In genomic region chr17:7559307-7560171, GRCh38 we compare ENCODE assay signal across 9 cellular contexts. TPM values are rescaled to one million over a fixed set of nuclear protein-coding genes. Genes with fewer than 3 reads are reported as not detected.
DNase-seq lines count a peak whose midpoint lies in the region; ATAC-seq and TF ChIP-seq lines count a peak whose summit lies in the region.
"Had no signal": no experiment of that assay in that cellular context is flagged by ENCODE, and none has a peak within 500 bp of the region (broad histone marks: within the 10 kb centered on the region; RNA-seq: fewer than 3 reads in every experiment).

No MANE protein-coding gene starts in this region.

- TF ChIP-seq POLR2A in vagina (IDR thresholded peaks at IDR 0.05) = no peak

- peak overlapping the region; percentile 45 for H3K4me3 Mint-ChIP-seq in natural killer cell treated with Interleukin-12 subunit alpha and Interleukin-12 subunit beta and Interleukin-15 and Interleukin-18, amount 100 ng/mL, for 72 hours
- no peak overlapping the region for H3K4me3 Mint-ChIP-seq in natural killer cell
- peak overlapping the region; percentile 81 for H3K4me3 Mint-ChIP-seq in MCF 10A (ENCODE audit: unreplicated experiment)
- no peak overlapping the region for H3K4me3 Mint-ChIP-seq in Caco-2 (ENCODE audit: unreplicated experiment)

- H3K27me3 ChIP-seq in mucosa of rectum (ENCODE audit: control insufficient read depth in 2 of 2, insufficient read depth in 2 of 2, low read length in 2 of 2) = no peaks in the 10 kb centered on the region
- no peaks in the 10 kb centered on the region for H3K27me3 ChIP-seq in vagina
- H3K27me3 ChIP-seq in Caco-2 (replicated peaks; ENCODE audit: control insufficient read depth, insufficient read depth, low read length) = no peaks in the 10 kb centered on the region

- CTCF ChIA-PET in MCF 10A (lab: Yijun Ruan, JAX) = interaction anchor here (0.7 to 7.1 kb wide), 31 partner anchors 10 to 519 kb away, joined by 3 to 123 read pairs (median 6); partner anchors contain the start of genes CD68, CHRNB1, TMEM102 and TMEM95
- CTCF ChIA-PET in Caco-2 (lab: Charles Lee) = interaction anchor here (0.7 to 1.6 kb wide), 2 partner anchors 122 to 123 kb away, joined by 3 to 21 read pairs; partner anchors contain the start of gene TMEM102

- H3K9me3 ChIP-seq in mucosa of rectum (ENCODE audit: control insufficient read depth in 2 of 2, low read length in 2 of 2) (no peaks in the 10 kb centered on the region), vagina (no peaks in the 10 kb centered on the region), Caco-2 (no peaks in the 10 kb centered on the region)

- POLR2A ChIA-PET in MCF 10A (lab: Yijun Ruan, JAX) = interaction anchor here (0.5 to 6.0 kb wide), 33 partner anchors 10 to 326 kb away, joined by 3 to 71 read pairs (median 7); partner anchors contain the start of genes CD68, MPDU1, POLR2A and SOX15
- POLR2A ChIA-PET in Caco-2 (lab: Charles Lee) = no interaction called here

- peak overlapping the region; percentile 84 to 88 for H3K27ac Mint-ChIP-seq in natural killer cell treated with Interleukin-12 subunit alpha and Interleukin-12 subunit beta and Interleukin-15 and Interleukin-18, amount 100 ng/mL, for 72 hours
- H3K27ac Mint-ChIP-seq in natural killer cell (peak overlapping the region in 1 of 2 donors; percentile 99), MCF 10A (ENCODE audit: low read depth, unreplicated experiment) (peak overlapping the region; percentile 91), Caco-2 (ENCODE audit: unreplicated experiment) (no peak overlapping the region)

- H3K9me3 Mint-ChIP-seq in natural killer cell treated with Interleukin-12 subunit alpha and Interleukin-12 subunit beta and Interleukin-15 and Interleukin-18, amount 100 ng/mL, for 72 hours = no peaks in the 10 kb centered on the region
- H3K9me3 Mint-ChIP-seq in natural killer cell (no peaks in the 10 kb centered on the region), MCF 10A (ENCODE audit: unreplicated experiment) (no peaks in the 10 kb centered on the region), Caco-2 (ENCODE audit: unreplicated experiment) (no peaks in the 10 kb centered on the region)

- H3K36me3 ChIP-seq in mucosa of rectum (ENCODE audit: control insufficient read depth in 2 of 2, insufficient read depth in 2 of 2, low read length in 2 of 2) (peaks cover 3 to 4% of the 10 kb centered on the region in 2 donors), vagina (peaks cover 0 to 13% of the 10 kb centered on the region in 2 donors), Caco-2 (ENCODE audit: control insufficient read depth, insufficient read depth, low read length) (no peaks in the 10 kb centered on the region)

- TF ChIP-seq CTCF in natural killer cell (IDR thresholded peaks at IDR 0.05) (no peak), MCF 10A (IDR thresholded peaks at IDR 0.05; ENCODE audit: unreplicated experiment) (no peak), vagina (IDR thresholded peaks at IDR 0.05) (no peak), Caco-2 (IDR thresholded peaks at IDR 0.05; ENCODE audit: insufficient read depth in 1 of 2, low read depth in 1 of 2, low read length in 1 of 2, severe bottlenecking in 1 of 2, unreplicated experiment in 1 of 2) (no peak)

- H3K4me1 ChIP-seq in mucosa of rectum (ENCODE audit: control insufficient read depth in 2 of 2, insufficient read depth in 2 of 2, low read length in 2 of 2) (peaks cover 57 to 59% of the 10 kb centered on the region in 2 donors), vagina (peaks cover 69% of the 10 kb centered on the region), Caco-2 (peaks cover 4% of the 10 kb centered on the region; the same call in 1 of the 2 replicates)

- H3K4me3 ChIP-seq in mucosa of rectum (ENCODE audit: low read length in 2 of 2) = peak overlapping the region; percentile 69 to 85
- H3K4me3 ChIP-seq in vagina = peak overlapping the region; percentile 70 to 82
- H3K4me3 ChIP-seq in Caco-2 (ENCODE audit: low read depth, low read length) = no peak overlapping the region

- BruUV-seq in MCF 10A (replicated peaks; lab: Mats Ljungman, UMichigan) (no TSS peak), Caco-2 (replicated peaks; lab: Mats Ljungman, UMichigan) (no TSS peak)

- peak overlapping the region; percentile 98 to 99 for H3K27ac ChIP-seq in mucosa of rectum (ENCODE audit: low read depth in 2 of 2, low read length in 2 of 2)
- peak overlapping the region; percentile 88 for H3K27ac ChIP-seq in vagina

- H3K4me1 Mint-ChIP-seq in natural killer cell treated with Interleukin-12 subunit alpha and Interleukin-12 subunit beta and Interleukin-15 and Interleukin-18, amount 100 ng/mL, for 72 hours (ENCODE audit: low read depth in 2 of 2) = peaks cover 41 to 49% of the 10 kb centered on the region in 2 donors
- H3K4me1 Mint-ChIP-seq in natural killer cell = peaks cover 30 to 46% of the 10 kb centered on the region in 2 donors
- H3K4me1 Mint-ChIP-seq in MCF 10A (ENCODE audit: insufficient read depth, unreplicated experiment) = peaks cover 42% of the 10 kb centered on the region
- peaks cover 7% of the 10 kb centered on the region for H3K4me1 Mint-ChIP-seq in Caco-2 (ENCODE audit: low read depth, unreplicated experiment)

- no peaks in the 10 kb centered on the region for H3K27me3 Mint-ChIP-seq in natural killer cell treated with Interleukin-12 subunit alpha and Interleukin-12 subunit beta and Interleukin-15 and Interleukin-18, amount 100 ng/mL, for 72 hours
- H3K27me3 Mint-ChIP-seq in natural killer cell (ENCODE audit: low read depth in 2 of 2) = no peaks in the 10 kb centered on the region
- H3K27me3 Mint-ChIP-seq in MCF 10A (ENCODE audit: insufficient read depth, unreplicated experiment) = no peaks in the 10 kb centered on the region
- no peaks in the 10 kb centered on the region for H3K27me3 Mint-ChIP-seq in Caco-2 (ENCODE audit: insufficient read depth, unreplicated experiment)

- ATAC-seq in natural killer cell treated with Interleukin-12 subunit alpha and Interleukin-12 subunit beta and Interleukin-15 and Interleukin-18, amount 100 ng/mL, for 72 hours = no peak
- ATAC-seq in natural killer cell = no peak
- no peak for ATAC-seq in HG02610 (IDR thresholded peaks at IDR 0.05; ENCODE audit: unreplicated experiment)

- no peaks in the 10 kb centered on the region for H3K36me3 Mint-ChIP-seq in natural killer cell treated with Interleukin-12 subunit alpha and Interleukin-12 subunit beta and Interleukin-15 and Interleukin-18, amount 100 ng/mL, for 72 hours
- H3K36me3 Mint-ChIP-seq in natural killer cell (no peaks in the 10 kb centered on the region), MCF 10A (ENCODE audit: insufficient read depth, unreplicated experiment) (peaks cover 17% of the 10 kb centered on the region), Caco-2 (ENCODE audit: insufficient read depth, unreplicated experiment) (peaks cover 28% of the 10 kb centered on the region)

- DNase-seq in natural killer cell treated with Interleukin-12 subunit alpha and Interleukin-12 subunit beta and Interleukin-15 and Interleukin-18, amount 100 ng/mL, for 72 hours (ENCODE audit: low spot score) = no peak
- DNase-seq in natural killer cell (no peak), MCF 10A (ENCODE audit: unreplicated experiment) (peak; percentile 75), vagina (ENCODE audit: extremely low spot score in 2 of 2) (peak in 1 of 2 donors; percentile 83), Caco-2 (no peak), dedifferentiated amniotic fluid mesenchymal stem cell (ENCODE audit: extremely low spot score) (no peak)
- DNase-seq: NCI-H1436 had no signal

- intact Hi-C loops in natural killer cell (cut with micrococcal nuclease) = loop anchor here (2.0 to 5.0 kb wide), 4 partner anchors 37 to 307 kb away; partner anchors contain the start of genes CTDNEP1, ELP5, POLR2A and TMEM102
- intact Hi-C loops in MCF 10A (cut with micrococcal nuclease) = no loop called here
- intact Hi-C loops in vagina (cut with DNase I) = loop anchor here (5.0 to 10.0 kb wide), 4 partner anchors 42 to 305 kb away; partner anchors contain the start of genes CTDNEP1, ELP5, FGF11 and KCTD11
- intact Hi-C loops in Caco-2 (cut with micrococcal nuclease; ENCODE audit: unreplicated experiment) = loop anchor here (2.0 kb wide), 1 partner anchor 203 kb away; no protein-coding TSS in a partner anchor

- H3K9ac ChIP-seq in mucosa of rectum (ENCODE audit: low read depth in 1 of 2, low read length in 2 of 2) = peak overlapping the region; percentile 77 to 94

RNA-seq across cellular contexts. Expression of gene TNFSF13, which starts 1.0 kb away (rescaled TPM):
- total RNA-seq in natural killer cell treated with Interleukin-12 subunit alpha and Interleukin-12 subunit beta and Interleukin-15 and Interleukin-18, amount 100 ng/mL, for 72 hours = 1 to 10 TPM; 3.1 to 6.8 TPM
- 10 to 100 TPM in 1 of 3 donors, 1 to 10 TPM in 2; 2.7 to 11.1 (median 2.7) TPM for total RNA-seq in natural killer cell
- 6.3 and 10.8 TPM in 2 replicates for total RNA-seq in MCF 10A (2022)
- 20.1 TPM for total RNA-seq in vagina
- 0.20 TPM in 1 of 2 replicates, not detected in the other for total RNA-seq in Caco-2 (2022)

RNA-seq across cellular contexts. Expression of gene SENP3, which starts 2.2 kb away (rescaled TPM):
- 10 to 100 TPM; 56.2 to 90.1 TPM for total RNA-seq in natural killer cell treated with Interleukin-12 subunit alpha and Interleukin-12 subunit beta and Interleukin-15 and Interleukin-18, amount 100 ng/mL, for 72 hours
- total RNA-seq in natural killer cell (10 to 100 TPM; 36.9 to 42.3 (median 39.1) TPM), MCF 10A (2022) (66.9 and 67.3 TPM in 2 replicates), vagina (60.2 TPM), Caco-2 (2022) (29.2 and 30.2 TPM in 2 replicates)

RNA-seq across cellular contexts. Expression of gene TNFSF12, which starts 10.7 kb away (rescaled TPM):
- total RNA-seq in natural killer cell treated with Interleukin-12 subunit alpha and Interleukin-12 subunit beta and Interleukin-15 and Interleukin-18, amount 100 ng/mL, for 72 hours = 10 to 100 TPM; 54.9 to 69.3 TPM
- total RNA-seq in natural killer cell = 10 to 100 TPM; 49.1 to 62.6 (median 60.3) TPM
- 3.5 and 3.9 TPM in 2 replicates for total RNA-seq in MCF 10A (2022)
- total RNA-seq in vagina = 60.6 TPM
- total RNA-seq in Caco-2 (2022) = not detected in 2 replicates

RNA-seq across cellular contexts. Expression of gene CD68, which starts 19.9 kb away (rescaled TPM):
- total RNA-seq in natural killer cell treated with Interleukin-12 subunit alpha and Interleukin-12 subunit beta and Interleukin-15 and Interleukin-18, amount 100 ng/mL, for 72 hours = 10 to 100 TPM; 20.8 to 51.1 TPM
- total RNA-seq in natural killer cell (10 to 100 TPM in 2 of 3 donors, 1 to 10 TPM in 1; 1.4 to 24.7 (median 13.0) TPM), MCF 10A (2022) (6.9 and 10.6 TPM in 2 replicates), vagina (40.0 TPM), Caco-2 (2022) (1.1 and 1.6 TPM in 2 replicates)

RNA-seq across cellular contexts. Expression of gene MPDU1, which starts 24.1 kb away (rescaled TPM):
- total RNA-seq in natural killer cell treated with Interleukin-12 subunit alpha and Interleukin-12 subunit beta and Interleukin-15 and Interleukin-18, amount 100 ng/mL, for 72 hours = 10 to 100 TPM; 82.7 to 95.5 TPM
- total RNA-seq in natural killer cell = 10 to 100 TPM; 26.3 to 29.2 (median 27.1) TPM
- total RNA-seq in MCF 10A (2022) = 52.0 and 56.5 TPM in 2 replicates
- total RNA-seq in vagina = 73.4 TPM
- total RNA-seq in Caco-2 (2022) = 44.2 and 49.7 TPM in 2 replicates

Comparison
In these comparisons a context has a peak if more than half of its experiments do, and no peak if none do; other contexts are left out.
1. H3K4me3 Mint-ChIP-seq: peak in natural killer cell treated with Interleukin-12 subunit alpha and Interleukin-12 subunit beta and Interleukin-15 and Interleukin-18, amount 100 ng/mL, for 72 hours (single experiment) and MCF 10A (single experiment); none in natural killer cell (single experiment) and Caco-2 (single experiment).
2. RNA of gene TNFSF12, which starts 10.7 kb away (total RNA-seq): 54.9 to 69.3 TPM in natural killer cell treated with Interleukin-12 subunit alpha and Interleukin-12 subunit beta and Interleukin-15 and Interleukin-18, amount 100 ng/mL, for 72 hours, 60.6 TPM in vagina (single experiment) and 49.1 to 62.6 TPM in natural killer cell; 3.5 to 3.9 TPM in MCF 10A and not detected in Caco-2; every median in the first group is over 10 times any median in the second.